Comparison of ENCODE assay signal across 18 cellular contexts in genomic region chrX:21883258-21883657, GRCh38. TPM values are rescaled to one million over a fixed set of nuclear protein-coding genes. Genes with fewer than 3 reads are reported as not detected.
DNase-seq lines count a peak whose midpoint lies in the region; ATAC-seq and TF ChIP-seq lines count a peak whose summit lies in the region.
"Had no signal": no experiment of that assay in that cellular context is flagged by ENCODE, and none has a peak within 500 bp of the region (broad histone marks: within the 10 kb centered on the region; RNA-seq: fewer than 3 reads in every experiment).

No MANE protein-coding gene starts in this region.

- H3K27ac Mint-ChIP-seq in T-helper 17 cell = peak overlapping the region; percentile 34
- H3K27ac Mint-ChIP-seq: activated CD4-positive, alpha-beta T cell treated with anti-CD3 and anti-CD28 coated beads for 36 hours; activated naive CD8-positive, alpha-beta T cell treated with anti-CD3 and anti-CD28 coated beads, Interleukin-2, amount 50 U/mL, for 24 hours; activated T-cell treated with anti-CD3 and anti-CD28 coated beads, Interleukin-2, amount 50 U/mL, for 24 hours; progenitor cell of endocrine pancreas had no signal

- H3K27me3 ChIP-seq in cardiac muscle cell (no peaks in the 10 kb centered on the region), GM23248 (replicated peaks; ENCODE audit: insufficient read depth) (no peaks in the 10 kb centered on the region)

- H2AFZ ChIP-seq in GM23248 = no peak overlapping the region
- H2AFZ ChIP-seq: PC-9 had no signal

- H3K4me3 ChIP-seq in cardiac muscle cell = no peak overlapping the region
- no peak overlapping the region for H3K4me3 ChIP-seq in GM23248
- H3K4me3 ChIP-seq: coronary artery, PC-9 had no signal

- TF ChIP-seq CTCF in cardiac muscle cell (IDR thresholded peaks at IDR 0.05; ENCODE audit: low read depth, low read length) = no peak
- no peak for TF ChIP-seq CTCF in GM20000 (IDR thresholded peaks at IDR 0.05; ENCODE audit: extremely low read depth, missing control alignments)

- DNase-seq in EL = peak; percentile 18
- DNase-seq in T-helper 17 cell = no peak
- peak in 1 of 2 donors; percentile 2 for DNase-seq in cardiac muscle cell (ENCODE audit: low read depth in 1 of 2, low spot score in 1 of 2)
- peak; percentile 48 for DNase-seq in pons (ENCODE audit: low spot score)
- no peak for DNase-seq in NCI-H1694 treated with DMSO at 0.1 percent for 48 hours (lab: John Stamatoyannopoulos, UW)
- no peak for DNase-seq in GM20000 (ENCODE audit: low spot score)
- DNase-seq in GM23248 = no peak
- DNase-seq: activated CD4-positive, alpha-beta T cell treated with anti-CD3 and anti-CD28 coated beads for 36 hours; activated naive CD8-positive, alpha-beta T cell treated with anti-CD3 and anti-CD28 coated beads, Interleukin-2, amount 50 U/mL, for 24 hours; activated T-cell treated with anti-CD3 and anti-CD28 coated beads, Interleukin-2, amount 50 U/mL, for 24 hours; AML-193; DND-41; PC-9; stimulated activated CD8-positive, alpha-beta memory T cell treated with anti-CD3 and anti-CD28 coated beads, Interleukin-4, amount 100 ng/mL, for 48 hours; trophoblast cell had no signal

- H3K27me3 Mint-ChIP-seq in T-helper 17 cell = no peaks in the 10 kb centered on the region
- H3K27me3 Mint-ChIP-seq: activated CD4-positive, alpha-beta T cell treated with anti-CD3 and anti-CD28 coated beads for 36 hours; activated naive CD8-positive, alpha-beta T cell treated with anti-CD3 and anti-CD28 coated beads, Interleukin-2, amount 50 U/mL, for 24 hours; activated T-cell treated with anti-CD3 and anti-CD28 coated beads, Interleukin-2, amount 50 U/mL, for 24 hours; progenitor cell of endocrine pancreas had no signal

- 95 to 99% methylated on average over 4 of the region's 5 CpGs for WGBS in GM23248 (ENCODE audit: low coverage in 1 of 2, low lambda C conversion rate in 2 of 2, missing lambda C conversion rate in 2 of 2), 2 experiments

- H3K9me2 ChIP-seq in GM23248 (ENCODE audit: insufficient read depth) = no peaks in the 10 kb centered on the region

- H3K9ac ChIP-seq in GM23248 = no peak overlapping the region

- H3K27ac ChIP-seq in cardiac muscle cell (peak overlapping the region; percentile 52), GM23248 (no peak overlapping the region)
- H3K27ac ChIP-seq: PC-9 had no signal

- no peaks in the 10 kb centered on the region for H3F3A ChIP-seq in GM23248 (ENCODE audit: insufficient read depth)

- in situ Hi-C loops in GM23248 (cut with MboI) = no loop called here

- no peaks in the 10 kb centered on the region for H4K20me1 ChIP-seq in GM23248 (ENCODE audit: insufficient read depth)

- peaks cover 3% of the 10 kb centered on the region for H3K36me3 Mint-ChIP-seq in T-helper 17 cell (ENCODE audit: low read depth)

- H3K4me1 Mint-ChIP-seq in T-helper 17 cell = no peaks in the 10 kb centered on the region
- H3K4me1 Mint-ChIP-seq: activated CD4-positive, alpha-beta T cell treated with anti-CD3 and anti-CD28 coated beads for 36 hours; activated naive CD8-positive, alpha-beta T cell treated with anti-CD3 and anti-CD28 coated beads, Interleukin-2, amount 50 U/mL, for 24 hours had no signal

- peaks cover 21% of the 10 kb centered on the region for H3K4me1 ChIP-seq in cardiac muscle cell (ENCODE audit: low read depth)
- no peaks in the 10 kb centered on the region for H3K4me1 ChIP-seq in GM23248 (ENCODE audit: insufficient read depth)

- H3K36me3 ChIP-seq in cardiac muscle cell = no peaks in the 10 kb centered on the region
- H3K36me3 ChIP-seq in GM23248 (ENCODE audit: low read depth) = no peaks in the 10 kb centered on the region; the same call in 1 of the 2 replicates

- no peak overlapping the region for H3K4me2 ChIP-seq in GM23248 (ENCODE audit: unreplicated experiment)
- H3K4me2 ChIP-seq: PC-9 had no signal

- H3K4me3 Mint-ChIP-seq in T-helper 17 cell = no peak overlapping the region
- H3K4me3 Mint-ChIP-seq: activated CD4-positive, alpha-beta T cell treated with anti-CD3 and anti-CD28 coated beads for 36 hours; activated naive CD8-positive, alpha-beta T cell treated with anti-CD3 and anti-CD28 coated beads, Interleukin-2, amount 50 U/mL, for 24 hours; activated T-cell treated with anti-CD3 and anti-CD28 coated beads, Interleukin-2, amount 50 U/mL, for 24 hours had no signal

- no peaks in the 10 kb centered on the region for H3K79me2 ChIP-seq in GM23248 (ENCODE audit: insufficient read depth)

- H3K9me3 ChIP-seq in T-helper 17 cell (ENCODE audit: control insufficient read depth, low read length, poor library complexity, severe bottlenecking) (no peaks in the 10 kb centered on the region), cardiac muscle cell (ENCODE audit: low read depth) (no peaks in the 10 kb centered on the region), GM23248 (ENCODE audit: low read depth) (no peaks in the 10 kb centered on the region)

- ATAC-seq in T-helper 17 cell (no peak), GM21737 (IDR thresholded peaks at IDR 0.05; ENCODE audit: unreplicated experiment) (no peak)
- ATAC-seq: activated CD4-positive, alpha-beta T cell treated with anti-CD3 and anti-CD28 coated beads for 36 hours; activated naive CD8-positive, alpha-beta T cell treated with anti-CD3 and anti-CD28 coated beads, Interleukin-2, amount 50 U/mL, for 24 hours had no signal

RNA-seq across cellular contexts. Expression of gene YY2, which starts 27.5 kb away (rescaled TPM):
- total RNA-seq in T-helper 17 cell = 1 to 10 TPM in 1 of 2 donors, under 1 TPM in 1; 0.68 to 1.0 TPM
- total RNA-seq in cardiac muscle cell = 0.63 and 1.1 TPM in 2 replicates
- 1.1 and 1.5 TPM in 2 replicates for polyA plus RNA-seq in cardiac muscle cell
- 0.38 and 1.4 TPM in 2 replicates for total RNA-seq in GM23248 (2014; rRNA removed; shearing (Covaris generic))
- polyA plus RNA-seq in GM23248 (2016; fragmentation: Nextera tagmentation; extraction: Ambion mirVana) = 1.5 and 1.9 TPM in 2 replicates

RNA-seq across cellular contexts. Expression of gene MBTPS2, which starts 43.8 kb away (rescaled TPM):
- total RNA-seq in T-helper 17 cell (1 to 10 TPM; 4.1 to 4.3 TPM), cardiac muscle cell (4.7 and 9.1 TPM in 2 replicates)
- polyA plus RNA-seq in cardiac muscle cell (20.5 and 29.4 TPM in 2 replicates), GM23248 (2016; fragmentation: Nextera tagmentation; extraction: Ambion mirVana) (24.0 and 25.5 TPM in 2 replicates)
- 9.2 and 11.7 TPM in 2 replicates for total RNA-seq in GM23248 (2014; rRNA removed; shearing (Covaris generic))

RNA-seq across cellular contexts. Expression of gene SMS, which starts 57.3 kb away (rescaled TPM):
- total RNA-seq in T-helper 17 cell = 10 to 100 TPM; 15.6 to 19.6 TPM
- total RNA-seq in cardiac muscle cell = 213 and 253 TPM in 2 replicates
- polyA plus RNA-seq in cardiac muscle cell = 403 and 501 TPM in 2 replicates
- 159 and 162 TPM in 2 replicates for total RNA-seq in GM23248 (2014; rRNA removed; shearing (Covaris generic))
- polyA plus RNA-seq in GM23248 (2016; fragmentation: Nextera tagmentation; extraction: Ambion mirVana) = 156 and 166 TPM in 2 replicates

Comparison
In these comparisons a context has a peak if more than half of its experiments do, and no peak if none do; other contexts are left out.
1. DNase-seq: peak in EL (single experiment) and pons (single experiment); none in T-helper 17 cell (0 of 3), NCI-H1694 treated with DMSO at 0.1 percent for 48 hours (single experiment), GM20000 (single experiment) and GM23248 (single experiment).